40 cellular contexts compared by ENCODE assay signal in genomic region chr15:79939399-79939798, GRCh38. TPM values are rescaled to one million over a fixed set of nuclear protein-coding genes. Genes with fewer than 3 reads are reported as not detected.
DNase-seq lines count a peak whose midpoint lies in the region; ATAC-seq, FAIRE-seq and TF ChIP-seq lines count a peak whose summit lies in the region.
"Had no signal": no experiment of that assay in that cellular context is flagged by ENCODE, and none has a peak within 500 bp of the region (broad histone marks: within the 10 kb centered on the region; RNA-seq: fewer than 3 reads in every experiment).

No MANE protein-coding gene starts in this region.

- H3K9me2 ChIP-seq in neural cell (ENCODE audit: insufficient read depth, low read length) = no peaks in the 10 kb centered on the region

- H3K4me2 ChIP-seq in K562 (ENCODE audit: insufficient read depth, low read length) = no peak overlapping the region
- no peak overlapping the region for H3K4me2 ChIP-seq in neural cell (ENCODE audit: low read length)
- H3K4me2 ChIP-seq: A549; BLaER1; BLaER1 treated with 17β-estradiol and CSF1 and Interleukin-3, amounts not matched to agents 10 nM and 100 nM had no signal

- no peak for DNase-seq in activated naive CD4-positive, alpha-beta T cell treated with anti-CD3 and anti-CD28 coated beads, Interleukin-2, amount 10 ng/mL, durations not matched to agents 7 days and 5 days
- DNase-seq in K562 (ENCODE audit: extremely low read depth in 1 of 4, low spot score in 3 of 4) = no peak
- DNase-seq in islet precursor cell = peak; percentile 6
- DNase-seq in Right ventricle myocardium inferior (ENCODE audit: missing footprints) = no peak
- DNase-seq: 8988T; ACHN; AML-193; BE2C; C1 segment of cervical spinal cord; Caco-2; Calu3; CD4-positive, alpha-beta memory T cell; CD4-positive, alpha-beta T cell; CD4-positive, CD25-positive, alpha-beta regulatory T cell; CD8-positive, alpha-beta memory T cell; CD8-positive, alpha-beta T cell; COR-L47; DMS 273 treated with DMSO at 0.1 percent for 48 hours; DMS153; DMS53; DMS79; DMS79 treated with DMSO at 0.1 percent for 48 hours; DND-41; EL had no signal

- CTCF ChIA-PET in activated naive CD4-positive, alpha-beta T cell treated with anti-CD3 and anti-CD28 coated beads, Interleukin-2, amount 10 ng/mL, durations not matched to agents 7 days and 5 days (lab: Charles Lee) = no interaction called here
- CTCF ChIA-PET in K562 (lab: Yijun Ruan, JAX; ENCODE audit: low intra/inter-chr PET ratio) = no interaction called here

- H4K20me1 ChIP-seq in K562 (replicated peaks; ENCODE audit: control insufficient read depth, insufficient read depth, low read length) (no peaks in the 10 kb centered on the region), neural cell (ENCODE audit: insufficient read depth) (no peaks in the 10 kb centered on the region)
- H4K20me1 ChIP-seq: BLaER1; BLaER1 treated with 17β-estradiol and CSF1 and Interleukin-3, amounts not matched to agents 10 nM and 100 nM had no signal

- no peak for FAIRE-seq in K562 (lab: Jason Lieb, UNC)
- FAIRE-seq: A204.1, A549, D721Med had no signal

- TF ChIP-seq RAD21 in K562 (CRISPR knock-in tag; conservative IDR thresholded peaks at IDR 0.05 in 1 of 2, IDR thresholded peaks at IDR 0.05 in 1 of 2) = no peak
- no peak for TF ChIP-seq RAD21 in neural cell (conservative IDR thresholded peaks at IDR 0.05)

- no peak overlapping the region for H3K27ac ChIP-seq in K562 (ENCODE audit: extremely low read depth, low read depth, low read length)
- peak overlapping the region; percentile 21 for H3K27ac ChIP-seq in neural cell (ENCODE audit: low read length)
- H3K27ac ChIP-seq: 22Rv1; A549; BLaER1; BLaER1 treated with 17β-estradiol and CSF1 and Interleukin-3, amounts not matched to agents 10 nM and 100 nM; C4-2B had no signal

- H3K9ac ChIP-seq in K562 (ENCODE audit: insufficient read depth in 1 of 2, low read depth in 2 of 2, low read length in 2 of 2) (no peak overlapping the region), neural cell (ENCODE audit: low read length) (no peak overlapping the region)
- H3K9ac ChIP-seq: BLaER1; BLaER1 treated with 17β-estradiol and CSF1 and Interleukin-3, amounts not matched to agents 10 nM and 100 nM had no signal

- H3K9me1 ChIP-seq in K562 (ENCODE audit: control insufficient read depth, insufficient read depth, low read length) = no peaks in the 10 kb centered on the region

- no peak for TF ChIP-seq POLR2A in K562 (conservative IDR thresholded peaks at IDR 0.05)

- H3K4me3 ChIP-seq in K562 (no peak overlapping the region), neural cell (ENCODE audit: low read length) (no peak overlapping the region)
- H3K4me3 ChIP-seq: A549; BLaER1; BLaER1 treated with 17β-estradiol and CSF1 and Interleukin-3, amounts not matched to agents 10 nM and 100 nM had no signal

- POLR2A ChIA-PET in K562 (lab: Yijun Ruan, JAX) = interaction anchor here (2.2 kb wide), 1 partner anchor 16 kb away, joined by 6 read pairs; no protein-coding TSS in a partner anchor

- H3K79me2 ChIP-seq in K562 (ENCODE audit: control insufficient read depth, insufficient read depth, low read length) (no peaks in the 10 kb centered on the region), neural cell (replicated peaks; ENCODE audit: insufficient read depth, low read length) (no peaks in the 10 kb centered on the region)

- no peaks in the 10 kb centered on the region for H3K9me3 Mint-ChIP-seq in activated naive CD4-positive, alpha-beta T cell treated with anti-CD3 and anti-CD28 coated beads, Interleukin-2, amount 50 U/mL, for 24 hours
- H3K9me3 Mint-ChIP-seq in activated naive CD4-positive, alpha-beta T cell treated with anti-CD3 and anti-CD28 coated beads, Interleukin-2, amount 10 ng/mL, durations not matched to agents 7 days and 5 days = no peaks in the 10 kb centered on the region
- H3K9me3 Mint-ChIP-seq: CD4-positive, alpha-beta T cell; CD8-positive, alpha-beta memory T cell; CD8-positive, alpha-beta T cell had no signal

- peaks cover 0 to 2% of the 10 kb centered on the region in 2 experiments; a peak in 2 of 5 replicates for H3K4me1 ChIP-seq in K562 (replicated peaks in 1 of 2; ENCODE audit: control insufficient read depth in 2 of 2, insufficient read depth in 2 of 2, low read length in 2 of 2)
- H3K4me1 ChIP-seq: BE2C, BLaER1, Caco-2 had no signal

- TF ChIP-seq EP300 in K562 (IDR thresholded peaks at IDR 0.05; ENCODE audit: low read length) = no peak
- peak; percentile 93 for TF ChIP-seq EP300 in neural cell (conservative IDR thresholded peaks at IDR 0.05; ENCODE audit: poor library complexity, severe bottlenecking)

- peak overlapping the region; percentile 46 for H3K27ac Mint-ChIP-seq in activated naive CD4-positive, alpha-beta T cell treated with anti-CD3 and anti-CD28 coated beads, Interleukin-2, amount 50 U/mL, for 24 hours
- H3K27ac Mint-ChIP-seq in activated naive CD4-positive, alpha-beta T cell treated with anti-CD3 and anti-CD28 coated beads, Interleukin-2, amount 10 ng/mL, durations not matched to agents 7 days and 5 days = no peak overlapping the region
- H3K27ac Mint-ChIP-seq: B cell; CD14-positive monocyte; CD4-positive, alpha-beta memory T cell; CD4-positive, alpha-beta T cell; CD4-positive, CD25-positive, alpha-beta regulatory T cell; CD8-positive, alpha-beta memory T cell; CD8-positive, alpha-beta T cell had no signal

- intact Hi-C loops in K562 (cut with micrococcal nuclease) (no loop called here), Right ventricle myocardium inferior (cut with DNase I) (no loop called here)

- H3F3A ChIP-seq in neural cell (ENCODE audit: insufficient read depth, low read length, poor library complexity, severe bottlenecking) = no peaks in the 10 kb centered on the region

- TF ChIP-seq CTCF in K562 (IDR thresholded peaks at IDR 0.05 in 2 of 3, conservative IDR thresholded peaks at IDR 0.05 in 1 of 3; ENCODE audit: insufficient read depth in 2 of 3, low read depth in 1 of 3, low read length in 3 of 3) = no peak
- no peak for TF ChIP-seq CTCF in neural cell (IDR thresholded peaks at IDR 0.05; ENCODE audit: poor library complexity, severe bottlenecking)

- BruUV-seq in K562 (replicated peaks; lab: Mats Ljungman, UMichigan) = no TSS peak

- H3K27me3 ChIP-seq in K562 (ENCODE audit: control insufficient read depth in 2 of 2, insufficient read depth in 2 of 2, low read length in 2 of 2) = no peaks in the 10 kb centered on the region; a peak in 1 of 5 replicates
- no peaks in the 10 kb centered on the region for H3K27me3 ChIP-seq in neural cell (ENCODE audit: insufficient read depth, low read depth, low read length)
- H3K27me3 ChIP-seq: BE2C, BLaER1 had no signal

- no peaks in the 10 kb centered on the region for H3K27me3 Mint-ChIP-seq in activated naive CD4-positive, alpha-beta T cell treated with anti-CD3 and anti-CD28 coated beads, Interleukin-2, amount 50 U/mL, for 24 hours
- peaks cover 2% of the 10 kb centered on the region for H3K27me3 Mint-ChIP-seq in activated naive CD4-positive, alpha-beta T cell treated with anti-CD3 and anti-CD28 coated beads, Interleukin-2, amount 10 ng/mL, durations not matched to agents 7 days and 5 days
- H3K27me3 Mint-ChIP-seq: CD4-positive, CD25-positive, alpha-beta regulatory T cell had no signal

- no peaks in the 10 kb centered on the region for H3K4me1 Mint-ChIP-seq in activated naive CD4-positive, alpha-beta T cell treated with anti-CD3 and anti-CD28 coated beads, Interleukin-2, amount 50 U/mL, for 24 hours
- no peaks in the 10 kb centered on the region for H3K4me1 Mint-ChIP-seq in activated naive CD4-positive, alpha-beta T cell treated with anti-CD3 and anti-CD28 coated beads, Interleukin-2, amount 10 ng/mL, durations not matched to agents 7 days and 5 days
- H3K4me1 Mint-ChIP-seq: B cell; CD4-positive, alpha-beta memory T cell; CD4-positive, CD25-positive, alpha-beta regulatory T cell; CD8-positive, alpha-beta memory T cell had no signal

- H3K9me3 ChIP-seq in K562 (replicated peaks; ENCODE audit: control insufficient read depth, insufficient read depth, low read depth, low read length) (no peaks in the 10 kb centered on the region), neural cell (ENCODE audit: low read length) (no peaks in the 10 kb centered on the region)
- H3K9me3 ChIP-seq: A549, BE2C, BLaER1, Caco-2 had no signal

- 12% methylated on average over 4 of the region's 4 CpGs for WGBS in K562 (ENCODE audit: insufficient coverage, low coverage, missing lambda C conversion rate)

- H3K36me3 ChIP-seq in K562 (ENCODE audit: control insufficient read depth, insufficient read depth, low read length) (no peaks in the 10 kb centered on the region), neural cell (ENCODE audit: insufficient read depth, low read length) (no peaks in the 10 kb centered on the region)
- H3K36me3 ChIP-seq: BE2C; BLaER1; BLaER1 treated with 17β-estradiol and CSF1 and Interleukin-3, amounts not matched to agents 10 nM and 100 nM had no signal

- no peak overlapping the region for H3K4me3 Mint-ChIP-seq in activated naive CD4-positive, alpha-beta T cell treated with anti-CD3 and anti-CD28 coated beads, Interleukin-2, amount 50 U/mL, for 24 hours
- H3K4me3 Mint-ChIP-seq in activated naive CD4-positive, alpha-beta T cell treated with anti-CD3 and anti-CD28 coated beads, Interleukin-2, amount 10 ng/mL, durations not matched to agents 7 days and 5 days = no peak overlapping the region
- H3K4me3 Mint-ChIP-seq: B cell; CD4-positive, alpha-beta memory T cell; CD4-positive, alpha-beta T cell; CD4-positive, CD25-positive, alpha-beta regulatory T cell; CD8-positive, alpha-beta memory T cell; CD8-positive, alpha-beta T cell had no signal

- H2AFZ ChIP-seq in K562 (ENCODE audit: low read depth, low read length) (0 out of 2 replicates have a peak overlapping the region, but pooled peaks have one; percentile 23), neural cell (ENCODE audit: low read depth, low read length) (no peak overlapping the region)

- ATAC-seq in K562 (no peak), Right ventricle myocardium inferior (no peak), HG03432 (IDR thresholded peaks at IDR 0.05; ENCODE audit: unreplicated experiment) (no peak)
- ATAC-seq in activated CD4-positive, CD25-positive, alpha-beta regulatory T cell treated with anti-CD3 and anti-CD28 coated beads, Interleukin-2, amount 50 U/mL, for 24 hours = no peak
- ATAC-seq: A549; CD8-positive, alpha-beta T cell had no signal

- in situ Hi-C loops in K562 (cut with MboI) = no loop called here

- no peaks in the 10 kb centered on the region for H3K36me3 Mint-ChIP-seq in activated naive CD4-positive, alpha-beta T cell treated with anti-CD3 and anti-CD28 coated beads, Interleukin-2, amount 50 U/mL, for 24 hours
- no peaks in the 10 kb centered on the region for H3K36me3 Mint-ChIP-seq in activated naive CD4-positive, alpha-beta T cell treated with anti-CD3 and anti-CD28 coated beads, Interleukin-2, amount 10 ng/mL, durations not matched to agents 7 days and 5 days
- H3K36me3 Mint-ChIP-seq: CD14-positive monocyte; CD4-positive, alpha-beta memory T cell; CD4-positive, CD25-positive, alpha-beta regulatory T cell; CD8-positive, alpha-beta T cell had no signal

RNA-seq across cellular contexts. Expression of gene BCL2A1, which starts 31.6 kb away (rescaled TPM):
- total RNA-seq in K562 (2011; cell fraction: chromatin; rRNA removed; ENCODE audit: low replicate concordance) = not detected in 2 replicates
- not detected in 2 replicates for total RNA-seq in K562 (2011; cell fraction: nucleolus; rRNA removed)
- total RNA-seq in K562 (2011; cell fraction: nucleoplasm; rRNA removed) = not detected in 2 replicates
- 0.27 TPM in 1 of 2 replicates, not detected in the other for total RNA-seq in K562 (2014; rRNA removed)
- not detected in 2 replicates for total RNA-seq in K562 (2014; rRNA removed; fragmentation: Illumina TruSeq; extraction: Trizol)
- 0.26 and 1.2 TPM in 2 replicates for total RNA-seq in K562 (2015; rRNA removed; fragmentation: Illumina TruSeq; extraction: Trizol)
- total RNA-seq in K562 (2021) = 0.54 TPM in 1 of 2 replicates, not detected in the other
- polyA plus RNA-seq in K562 (2011; rRNA removed) = 0.09 TPM in 1 of 2 replicates, not detected in the other
- not detected in 2 replicates for polyA plus RNA-seq in K562 (2011; cell fraction: cytosol; rRNA removed)
- polyA plus RNA-seq in K562 (2011; cell fraction: nucleus; rRNA removed) = not detected in 2 replicates
- 0.44 and 0.87 TPM in 2 replicates for polyA plus RNA-seq in K562 (2012)
- 0.26 TPM in 1 of 2 replicates, not detected in the other for polyA plus RNA-seq in K562 (2014; fragmentation: Illumina TruSeq; extraction: Trizol)
- under 1 TPM; 0.15 to 0.25 TPM for polyA plus RNA-seq in K562 (2014; fragmentation: Nextera tagmentation; extraction: Ambion mirVana)
- polyA plus RNA-seq in K562 (2014; rRNA removed) = 0.11 and 0.66 TPM in 2 replicates
- not detected in 2 replicates for polyA minus RNA-seq in K562 (2011; rRNA and poly(A)+ RNA removed)
- not detected in 2 replicates for polyA minus RNA-seq in K562 (2011; cell fraction: cytosol; rRNA and poly(A)+ RNA removed)
- polyA minus RNA-seq in K562 (2011; cell fraction: nucleus; rRNA and poly(A)+ RNA removed) = not detected in 2 replicates
- polyA plus RNA-seq in neural cell = not detected in 2 replicates
- polyA minus RNA-seq in neural cell = not detected in 2 replicates
- 0.92 TPM for total RNA-seq in Right ventricle myocardium inferior
- total RNA-seq: A172, A673, Caco-2, Calu3 had no signal
- polyA plus RNA-seq: BJ had no signal

RNA-seq across cellular contexts. Expression of gene MTHFS, which starts 42.6 kb away (rescaled TPM):
- 20.4 and 22.1 TPM in 2 replicates for total RNA-seq in K562 (2011; cell fraction: chromatin; rRNA removed; ENCODE audit: low replicate concordance)
- 16.0 and 20.5 TPM in 2 replicates for total RNA-seq in K562 (2011; cell fraction: nucleolus; rRNA removed)
- total RNA-seq in K562 (2011; cell fraction: nucleoplasm; rRNA removed) = 15.7 and 21.0 TPM in 2 replicates
- total RNA-seq in K562 (2014; rRNA removed) (31.2 and 32.9 TPM in 2 replicates), K562 (2014; rRNA removed; fragmentation: Illumina TruSeq; extraction: Trizol) (36.8 and 43.6 TPM in 2 replicates), K562 (2015; rRNA removed; fragmentation: Illumina TruSeq; extraction: Trizol) (42.9 and 44.1 TPM in 2 replicates), K562 (2021) (41.7 and 45.1 TPM in 2 replicates), Right ventricle myocardium inferior (19.1 TPM)
- polyA plus RNA-seq in K562 (2011; rRNA removed) (56.7 and 72.8 TPM in 2 replicates), K562 (2014; fragmentation: Illumina TruSeq; extraction: Trizol) (39.6 and 52.6 TPM in 2 replicates), K562 (2014; fragmentation: Nextera tagmentation; extraction: Ambion mirVana) (10 to 100 TPM; 17.8 to 23.6 TPM), K562 (2014; rRNA removed) (79.3 and 86.3 TPM in 2 replicates), neural cell (9.0 and 12.8 TPM in 2 replicates)
- 40.7 and 46.8 TPM in 2 replicates for polyA plus RNA-seq in K562 (2011; cell fraction: cytosol; rRNA removed)
- polyA plus RNA-seq in K562 (2011; cell fraction: nucleus; rRNA removed) = 11.4 and 17.9 TPM in 2 replicates
- polyA plus RNA-seq in K562 (2012) = 57.3 and 76.8 TPM in 2 replicates
- polyA minus RNA-seq in K562 (2011; rRNA and poly(A)+ RNA removed) = 23.4 and 27.9 TPM in 2 replicates
- 14.5 and 21.0 TPM in 2 replicates for polyA minus RNA-seq in K562 (2011; cell fraction: cytosol; rRNA and poly(A)+ RNA removed)
- 12.8 and 16.1 TPM in 2 replicates for polyA minus RNA-seq in K562 (2011; cell fraction: nucleus; rRNA and poly(A)+ RNA removed)
- 9.5 and 11.0 TPM in 2 replicates for polyA minus RNA-seq in neural cell
